Comparison of ENCODE assay signal across 24 cellular contexts in genomic region chr9:94934816-94935328, GRCh38.
"Had no signal": no experiment of that assay in that cellular context is flagged by ENCODE, and none has a peak within 500 bp of the region (broad histone marks: within the 10 kb centered on the region; RNA-seq: fewer than 3 reads in every experiment).

No MANE protein-coding gene starts in this region.

- H3K27ac ChIP-seq: foreskin keratinocyte, neutrophil, parathyroid adenoma, right lobe of liver, testis, upper lobe of left lung had no signal

- H3K27ac Mint-ChIP-seq: activated B cell treated with CpG ODN at 0.5 μM for 24 hours; activated CD4-positive, alpha-beta T cell treated with anti-CD3 and anti-CD28 coated beads for 36 hours; activated naive CD8-positive, alpha-beta T cell treated with anti-CD3 and anti-CD28 coated beads for 36 hours; dendritic cell treated with granulocyte-macrophage colony-stimulating factor and Interleukin-4, amounts not matched to agents 40 ng/mL and 50 ng/mL, for 4 days; mesothelial cell of epicardium; stimulated activated naive B cell treated with anti-CD40 and anti-IgM and Interleukin-4, amounts not matched to agents 10 μg/mL and 1 μg/mL and 100 μg/mL, for 72 hours had no signal

- H3K9me3 ChIP-seq: neutrophil, right lobe of liver, testis, upper lobe of left lung had no signal

- H3K4me1 ChIP-seq: parathyroid adenoma, right lobe of liver, testis had no signal

- ATAC-seq: activated CD4-positive, alpha-beta T cell treated with anti-CD3 and anti-CD28 coated beads for 36 hours; foreskin keratinocyte; left lobe of liver; stimulated activated naive B cell treated with anti-CD40 and anti-IgM and Interleukin-4, amounts not matched to agents 10 μg/mL and 1 μg/mL and 100 μg/mL, for 72 hours had no signal

- H3K36me3 ChIP-seq: neutrophil, right lobe of liver, upper lobe of left lung had no signal

- H3K4me3 ChIP-seq: right lobe of liver, skin epidermis, testis, upper lobe of left lung had no signal

- DNase-seq: activated B cell treated with CpG ODN at 0.5 μM for 24 hours; activated CD4-positive, alpha-beta T cell treated with anti-CD3 and anti-CD28 coated beads for 36 hours; activated CD4-positive, alpha-beta T cell treated with anti-CD3 and anti-CD28 coated beads, Interleukin-2, amount 50 U/mL, for 48 hours; activated CD8-positive, alpha-beta memory T cell treated with anti-CD3 and anti-CD28 coated beads, Interleukin-2, amount 50 U/mL, for 48 hours; activated naive CD4-positive, alpha-beta T cell treated with Interleukin-2 at 50 U/mL for 16 hours; activated naive CD8-positive, alpha-beta T cell treated with anti-CD3 and anti-CD28 coated beads for 36 hours; activated T-cell treated with anti-CD3 and anti-CD28 coated beads, Interleukin-2, amount 50 U/mL, for 48 hours; cerebellar nuclear complex; effector CD8-positive, alpha-beta T cell; foreskin keratinocyte; right lobe of liver; stimulated activated CD4-positive, alpha-beta T cell treated with anti-CD3 and anti-CD28 coated beads, Interleukin-1b, Interleukin-23, amount 100 ng/mL, for 48 hours; stimulated activated naive B cell treated with anti-CD40 and anti-IgM and Interleukin-4, amounts not matched to agents 10 μg/mL and 1 μg/mL and 100 μg/mL, for 72 hours; T-helper 1 cell; T-helper 9 cell; testis; upper lobe of left lung had no signal

- H3K36me3 Mint-ChIP-seq: activated naive CD8-positive, alpha-beta T cell treated with anti-CD3 and anti-CD28 coated beads for 36 hours had no signal

- H3K4me1 Mint-ChIP-seq: activated B cell treated with CpG ODN at 0.5 μM for 24 hours had no signal

- H3K27me3 ChIP-seq: foreskin keratinocyte, neutrophil, right lobe of liver, testis, upper lobe of left lung had no signal

- H3K9me3 Mint-ChIP-seq: activated B cell treated with CpG ODN at 0.5 μM for 24 hours; activated naive CD8-positive, alpha-beta T cell treated with anti-CD3 and anti-CD28 coated beads for 36 hours; dendritic cell treated with granulocyte-macrophage colony-stimulating factor and Interleukin-4, amounts not matched to agents 40 ng/mL and 50 ng/mL, for 4 days; mesothelial cell of epicardium; nephron had no signal

- H3K4me3 Mint-ChIP-seq: activated B cell treated with CpG ODN at 0.5 μM for 24 hours; activated CD4-positive, alpha-beta T cell treated with anti-CD3 and anti-CD28 coated beads for 36 hours; activated naive CD8-positive, alpha-beta T cell treated with anti-CD3 and anti-CD28 coated beads for 36 hours; dendritic cell treated with granulocyte-macrophage colony-stimulating factor and Interleukin-4, amounts not matched to agents 40 ng/mL and 50 ng/mL, for 4 days; mesothelial cell of epicardium; nephron; stimulated activated naive B cell treated with anti-CD40 and anti-IgM and Interleukin-4, amounts not matched to agents 10 μg/mL and 1 μg/mL and 100 μg/mL, for 72 hours had no signal

- H3K27me3 Mint-ChIP-seq: activated B cell treated with CpG ODN at 0.5 μM for 24 hours; activated CD4-positive, alpha-beta T cell treated with anti-CD3 and anti-CD28 coated beads for 36 hours; activated naive CD8-positive, alpha-beta T cell treated with anti-CD3 and anti-CD28 coated beads for 36 hours; dendritic cell treated with granulocyte-macrophage colony-stimulating factor and Interleukin-4, amounts not matched to agents 40 ng/mL and 50 ng/mL, for 4 days; stimulated activated naive B cell treated with anti-CD40 and anti-IgM and Interleukin-4, amounts not matched to agents 10 μg/mL and 1 μg/mL and 100 μg/mL, for 72 hours had no signal
